In genomic region chr1:90045853-90046563, GRCh38 we compare ENCODE assay signal across 8 cellular contexts. TPM values are rescaled to one million over a fixed set of nuclear protein-coding genes. Genes with fewer than 3 reads are reported as not detected.
A peak's percentile ranks its signal among the peaks of the same experiment; 100 is the strongest.
DNase-seq lines count a peak whose midpoint lies in the region; ATAC-seq lines count a peak whose summit lies in the region.

No MANE protein-coding gene starts in this region.

- H3K4me1 Mint-ChIP-seq in activated T-cell treated with anti-CD3 and anti-CD28 coated beads, Interleukin-2, amount 50 U/mL, for 72 hours (ENCODE audit: low read depth) = no peaks in the 10 kb centered on the region

- no peaks in the 10 kb centered on the region for H3K9me3 Mint-ChIP-seq in activated T-cell treated with anti-CD3 and anti-CD28 coated beads, Interleukin-2, amount 50 U/mL, for 72 hours

- ATAC-seq in activated T-cell treated with anti-CD3 and anti-CD28 coated beads, Interleukin-2, amount 50 U/mL, for 72 hours (replicated peaks in 1 of 2) = peak in 1 of 2 donors; percentile 46
- ATAC-seq in HG03571 (IDR thresholded peaks at IDR 0.05; ENCODE audit: unreplicated experiment) = no peak
- ATAC-seq in HG02938 (IDR thresholded peaks at IDR 0.05; ENCODE audit: unreplicated experiment) = no peak

- H3K4me3 Mint-ChIP-seq in activated T-cell treated with anti-CD3 and anti-CD28 coated beads, Interleukin-2, amount 50 U/mL, for 72 hours = no peak overlapping the region

- H3K36me3 Mint-ChIP-seq in activated T-cell treated with anti-CD3 and anti-CD28 coated beads, Interleukin-2, amount 50 U/mL, for 72 hours (ENCODE audit: insufficient read depth in 2 of 2) = no peaks in the 10 kb centered on the region

- peak; percentile 19 to 28 for DNase-seq in activated T-cell treated with anti-CD3 and anti-CD28 coated beads, Interleukin-2, amount 50 U/mL, for 72 hours
- no peak for DNase-seq in activated T-cell treated with anti-CD3 and anti-CD28 coated beads, Interleukin-2, amount 50 U/mL, for 1 hour
- DNase-seq in Kasumi-1 (lab: John Stamatoyannopoulos, UW) = peak; percentile 53 to 67
- peak; percentile 4 for DNase-seq in activated CD4-positive, alpha-beta T cell treated with anti-CD3 and anti-CD28 coated beads, Interleukin-2, amount 50 U/mL, for 1 hour
- DNase-seq in iPS-NIHi7 (ENCODE audit: extremely low spot score) = peak; percentile 55
- DNase-seq in HuH-7.5 (ENCODE audit: low spot score) = no peak

- no peak overlapping the region for H3K27ac Mint-ChIP-seq in activated T-cell treated with anti-CD3 and anti-CD28 coated beads, Interleukin-2, amount 50 U/mL, for 72 hours

- H3K27me3 Mint-ChIP-seq in activated T-cell treated with anti-CD3 and anti-CD28 coated beads, Interleukin-2, amount 50 U/mL, for 72 hours (ENCODE audit: low read depth) = no peaks in the 10 kb centered on the region

RNA-seq across cellular contexts. Expression of gene ZNF326, which starts 51.1 kb away (rescaled TPM):
- total RNA-seq in activated T-cell treated with anti-CD3 and anti-CD28 coated beads, Interleukin-2, amount 50 U/mL, for 72 hours = 10 to 100 TPM; 16.4 to 20.3 TPM

Comparison
In these comparisons a context has a peak if more than half of its experiments do, and no peak if none do; other contexts are left out.
1. DNase-seq: peak in activated T-cell treated with anti-CD3 and anti-CD28 coated beads, Interleukin-2, amount 50 U/mL, for 72 hours (2 of 2), Kasumi-1 (2 of 2), activated CD4-positive, alpha-beta T cell treated with anti-CD3 and anti-CD28 coated beads, Interleukin-2, amount 50 U/mL, for 1 hour (single experiment) and iPS-NIHi7 (single experiment); none in activated T-cell treated with anti-CD3 and anti-CD28 coated beads, Interleukin-2, amount 50 U/mL, for 1 hour (single experiment) and HuH-7.5 (single experiment).